ENCODE assay signal across 1 cellular context in the genomic region with DNA sequence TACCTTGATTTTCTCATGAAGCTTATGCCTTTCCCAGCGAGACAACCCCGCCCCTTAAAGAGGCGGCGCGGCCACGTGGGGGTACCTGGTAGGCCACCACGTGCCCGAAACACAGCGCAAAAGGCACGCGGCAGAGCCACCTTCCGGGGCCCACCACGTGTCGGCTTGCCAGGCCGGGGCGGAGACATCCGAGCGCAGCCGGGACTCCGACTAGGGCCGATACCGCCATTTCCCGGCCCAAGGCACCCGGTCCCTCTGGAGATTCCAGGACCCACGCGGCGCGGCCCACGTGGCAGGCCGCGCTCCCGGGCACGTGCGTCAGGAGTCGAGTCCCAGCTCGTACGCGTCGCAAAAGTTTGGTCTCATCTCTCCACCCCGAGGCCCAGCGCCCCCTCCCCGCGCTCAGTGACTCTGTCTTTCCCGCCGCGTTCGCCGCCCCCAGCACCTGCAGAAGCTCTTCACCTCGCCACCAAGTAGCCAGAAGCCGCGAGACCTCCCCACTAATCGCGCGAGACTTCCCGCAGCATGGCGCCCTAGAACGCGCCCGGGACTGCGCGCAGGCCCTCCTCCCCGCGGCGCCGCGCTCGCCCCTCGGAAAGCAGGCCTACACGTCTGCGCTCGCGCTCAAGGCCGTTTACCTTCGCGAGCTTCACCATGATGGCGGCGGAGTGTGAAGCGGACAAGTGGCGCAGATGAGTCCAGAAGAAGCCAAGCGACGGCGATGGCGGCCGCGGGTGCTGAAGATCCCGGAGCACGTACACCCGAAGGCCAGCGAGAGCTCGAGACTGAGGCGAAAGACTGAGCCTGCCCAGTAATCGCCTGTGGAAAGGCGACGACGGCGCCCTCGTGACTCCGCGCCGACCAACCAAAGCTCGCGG.
A peak's percentile ranks its signal among the peaks of the same experiment; 100 is the strongest.
TF ChIP-seq lines count a peak whose summit lies in the region.

A gene with protein sequence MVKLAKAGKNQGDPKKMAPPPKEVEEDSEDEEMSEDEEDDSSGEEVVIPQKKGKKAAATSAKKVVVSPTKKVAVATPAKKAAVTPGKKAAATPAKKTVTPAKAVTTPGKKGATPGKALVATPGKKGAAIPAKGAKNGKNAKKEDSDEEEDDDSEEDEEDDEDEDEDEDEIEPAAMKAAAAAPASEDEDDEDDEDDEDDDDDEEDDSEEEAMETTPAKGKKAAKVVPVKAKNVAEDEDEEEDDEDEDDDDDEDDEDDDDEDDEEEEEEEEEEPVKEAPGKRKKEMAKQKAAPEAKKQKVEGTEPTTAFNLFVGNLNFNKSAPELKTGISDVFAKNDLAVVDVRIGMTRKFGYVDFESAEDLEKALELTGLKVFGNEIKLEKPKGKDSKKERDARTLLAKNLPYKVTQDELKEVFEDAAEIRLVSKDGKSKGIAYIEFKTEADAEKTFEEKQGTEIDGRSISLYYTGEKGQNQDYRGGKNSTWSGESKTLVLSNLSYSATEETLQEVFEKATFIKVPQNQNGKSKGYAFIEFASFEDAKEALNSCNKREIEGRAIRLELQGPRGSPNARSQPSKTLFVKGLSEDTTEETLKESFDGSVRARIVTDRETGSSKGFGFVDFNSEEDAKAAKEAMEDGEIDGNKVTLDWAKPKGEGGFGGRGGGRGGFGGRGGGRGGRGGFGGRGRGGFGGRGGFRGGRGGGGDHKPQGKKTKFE (minus strand): TSS at position 787 of the 878 bp plus-strand sequence. CDS start 131 bp downstream, at position 656.

TF ChIP-seq in HepG2, 621 proteins besides CTCF, POLR2A, EP300 and RAD21 (continued from another document and continues in another):
- TF ChIP-seq ZFP36L2 (CRISPR knock-in tag; IDR thresholded peaks at IDR 0.05) (peak; percentile 26; the same call in 1 of the 2 replicates), ZNF616 (CRISPR knock-in tag; IDR thresholded peaks at IDR 0.05; ENCODE audit: low read depth) (peak; percentile 94), ZNF546 (CRISPR knock-in tag; conservative IDR thresholded peaks at IDR 0.05) (peak; percentile 94; the same call in 1 of the 2 replicates), THAP11 (CRISPR knock-in tag; IDR thresholded peaks at IDR 0.05) (peak; percentile 90), POLR2AphosphoS2 (IDR thresholded peaks at IDR 0.05; ENCODE audit: low read depth, low read length) (peak; percentile 99), ZBTB42 (CRISPR knock-in tag; IDR thresholded peaks at IDR 0.05) (peak; percentile 67; the same call in 1 of the 2 replicates), RARG (CRISPR knock-in tag; IDR thresholded peaks at IDR 0.05; ENCODE audit: low read depth) (peak; percentile 88; the same call in 1 of the 2 replicates), CEBPG (CRISPR knock-in tag; IDR thresholded peaks at IDR 0.05) (peak; percentile 26; the same call in 1 of the 2 replicates), RFXANK (CRISPR knock-in tag; IDR thresholded peaks at IDR 0.05) (no peak; the same call in 1 of the 2 replicates), PAWR (CRISPR knock-in tag; IDR thresholded peaks at IDR 0.05; ENCODE audit: borderline replicate concordance) (peak; percentile 86), ERF (CRISPR knock-in tag; IDR thresholded peaks at IDR 0.05) (peak; percentile 93), KDM1A (CRISPR knock-in tag; IDR thresholded peaks at IDR 0.05) (no peak), NFE2L1 (CRISPR knock-in tag; IDR thresholded peaks at IDR 0.05; ENCODE audit: borderline replicate concordance) (0 out of 2 replicates have a peak, but pooled peaks have one; percentile 70), ARHGAP35 (CRISPR knock-in tag; IDR thresholded peaks at IDR 0.05; ENCODE audit: borderline replicate concordance) (peak; percentile 67), ZNF883 (CRISPR knock-in tag; IDR thresholded peaks at IDR 0.05; ENCODE audit: not compliant biosample characterization) (peak; percentile 98), ZNF253 (CRISPR knock-in tag; IDR thresholded peaks at IDR 0.05; ENCODE audit: borderline replicate concordance) (peak; percentile 94), GATA4 (IDR thresholded peaks at IDR 0.05; ENCODE audit: borderline replicate concordance, low read depth) (peak; percentile 84), ZNF180 (CRISPR knock-in tag; IDR thresholded peaks at IDR 0.05; ENCODE audit: borderline replicate concordance, low read depth) (no peak), RFX3 (CRISPR knock-in tag; IDR thresholded peaks at IDR 0.05) (peak; percentile 50; the same call in 1 of the 2 replicates), GLI4 (CRISPR knock-in tag; IDR thresholded peaks at IDR 0.05; ENCODE audit: borderline replicate concordance) (peak; percentile 87), ZNF605 (CRISPR knock-in tag; IDR thresholded peaks at IDR 0.05) (peak; percentile 98), PHF5A (CRISPR knock-in tag; IDR thresholded peaks at IDR 0.05; ENCODE audit: low read depth, unreplicated experiment) (peak; percentile 83), XBP1 (CRISPR knock-in tag; IDR thresholded peaks at IDR 0.05) (peak; percentile 83; the same call in 1 of the 2 replicates), AKAP8 (CRISPR knock-in tag; IDR thresholded peaks at IDR 0.05) (peak; percentile 23; the same call in 1 of the 2 replicates), ZNF24 (IDR thresholded peaks at IDR 0.05) (0 out of 2 replicates have a peak, but pooled peaks have one; percentile 21), ZNF724P (CRISPR knock-in tag; IDR thresholded peaks at IDR 0.05; ENCODE audit: borderline replicate concordance) (peak; percentile 84), PRMT3 (CRISPR knock-in tag; IDR thresholded peaks at IDR 0.05; ENCODE audit: borderline replicate concordance, low read depth) (0 out of 2 replicates have a peak, but pooled peaks have one; percentile 42), SOX13 (IDR thresholded peaks at IDR 0.05) (no peak), SOX13 (CRISPR knock-in tag; conservative IDR thresholded peaks at IDR 0.05 in 1 of 2, IDR thresholded peaks at IDR 0.05 in 1 of 2) (peak; percentile 47; a peak in 2 of 4 replicates), HNRNPL (IDR thresholded peaks at IDR 0.05; ENCODE audit: low read depth, low read length) (peak; percentile 86; the same call in 1 of the 2 replicates)
- TF ChIP-seq, protein P1, sequence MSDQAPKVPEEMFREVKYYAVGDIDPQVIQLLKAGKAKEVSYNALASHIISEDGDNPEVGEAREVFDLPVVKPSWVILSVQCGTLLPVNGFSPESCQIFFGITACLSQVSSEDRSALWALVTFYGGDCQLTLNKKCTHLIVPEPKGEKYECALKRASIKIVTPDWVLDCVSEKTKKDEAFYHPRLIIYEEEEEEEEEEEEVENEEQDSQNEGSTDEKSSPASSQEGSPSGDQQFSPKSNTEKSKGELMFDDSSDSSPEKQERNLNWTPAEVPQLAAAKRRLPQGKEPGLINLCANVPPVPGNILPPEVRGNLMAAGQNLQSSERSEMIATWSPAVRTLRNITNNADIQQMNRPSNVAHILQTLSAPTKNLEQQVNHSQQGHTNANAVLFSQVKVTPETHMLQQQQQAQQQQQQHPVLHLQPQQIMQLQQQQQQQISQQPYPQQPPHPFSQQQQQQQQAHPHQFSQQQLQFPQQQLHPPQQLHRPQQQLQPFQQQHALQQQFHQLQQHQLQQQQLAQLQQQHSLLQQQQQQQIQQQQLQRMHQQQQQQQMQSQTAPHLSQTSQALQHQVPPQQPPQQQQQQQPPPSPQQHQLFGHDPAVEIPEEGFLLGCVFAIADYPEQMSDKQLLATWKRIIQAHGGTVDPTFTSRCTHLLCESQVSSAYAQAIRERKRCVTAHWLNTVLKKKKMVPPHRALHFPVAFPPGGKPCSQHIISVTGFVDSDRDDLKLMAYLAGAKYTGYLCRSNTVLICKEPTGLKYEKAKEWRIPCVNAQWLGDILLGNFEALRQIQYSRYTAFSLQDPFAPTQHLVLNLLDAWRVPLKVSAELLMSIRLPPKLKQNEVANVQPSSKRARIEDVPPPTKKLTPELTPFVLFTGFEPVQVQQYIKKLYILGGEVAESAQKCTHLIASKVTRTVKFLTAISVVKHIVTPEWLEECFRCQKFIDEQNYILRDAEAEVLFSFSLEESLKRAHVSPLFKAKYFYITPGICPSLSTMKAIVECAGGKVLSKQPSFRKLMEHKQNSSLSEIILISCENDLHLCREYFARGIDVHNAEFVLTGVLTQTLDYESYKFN (CRISPR knock-in tag; conservative IDR thresholded peaks at IDR 0.05): peak; percentile 38; the same call in 1 of the 2 replicates
- TF ChIP-seq, protein P2, sequence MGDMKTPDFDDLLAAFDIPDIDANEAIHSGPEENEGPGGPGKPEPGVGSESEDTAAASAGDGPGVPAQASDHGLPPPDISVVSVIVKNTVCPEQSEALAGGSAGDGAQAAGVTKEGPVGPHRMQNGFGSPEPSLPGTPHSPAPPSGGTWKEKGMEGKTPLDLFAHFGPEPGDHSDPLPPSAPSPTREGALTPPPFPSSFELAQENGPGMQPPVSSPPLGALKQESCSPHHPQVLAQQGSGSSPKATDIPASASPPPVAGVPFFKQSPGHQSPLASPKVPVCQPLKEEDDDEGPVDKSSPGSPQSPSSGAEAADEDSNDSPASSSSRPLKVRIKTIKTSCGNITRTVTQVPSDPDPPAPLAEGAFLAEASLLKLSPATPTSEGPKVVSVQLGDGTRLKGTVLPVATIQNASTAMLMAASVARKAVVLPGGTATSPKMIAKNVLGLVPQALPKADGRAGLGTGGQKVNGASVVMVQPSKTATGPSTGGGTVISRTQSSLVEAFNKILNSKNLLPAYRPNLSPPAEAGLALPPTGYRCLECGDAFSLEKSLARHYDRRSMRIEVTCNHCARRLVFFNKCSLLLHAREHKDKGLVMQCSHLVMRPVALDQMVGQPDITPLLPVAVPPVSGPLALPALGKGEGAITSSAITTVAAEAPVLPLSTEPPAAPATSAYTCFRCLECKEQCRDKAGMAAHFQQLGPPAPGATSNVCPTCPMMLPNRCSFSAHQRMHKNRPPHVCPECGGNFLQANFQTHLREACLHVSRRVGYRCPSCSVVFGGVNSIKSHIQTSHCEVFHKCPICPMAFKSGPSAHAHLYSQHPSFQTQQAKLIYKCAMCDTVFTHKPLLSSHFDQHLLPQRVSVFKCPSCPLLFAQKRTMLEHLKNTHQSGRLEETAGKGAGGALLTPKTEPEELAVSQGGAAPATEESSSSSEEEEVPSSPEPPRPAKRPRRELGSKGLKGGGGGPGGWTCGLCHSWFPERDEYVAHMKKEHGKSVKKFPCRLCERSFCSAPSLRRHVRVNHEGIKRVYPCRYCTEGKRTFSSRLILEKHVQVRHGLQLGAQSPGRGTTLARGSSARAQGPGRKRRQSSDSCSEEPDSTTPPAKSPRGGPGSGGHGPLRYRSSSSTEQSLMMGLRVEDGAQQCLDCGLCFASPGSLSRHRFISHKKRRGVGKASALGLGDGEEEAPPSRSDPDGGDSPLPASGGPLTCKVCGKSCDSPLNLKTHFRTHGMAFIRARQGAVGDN (CRISPR knock-in tag; IDR thresholded peaks at IDR 0.05): peak; percentile 98
- TF ChIP-seq, protein P3, sequence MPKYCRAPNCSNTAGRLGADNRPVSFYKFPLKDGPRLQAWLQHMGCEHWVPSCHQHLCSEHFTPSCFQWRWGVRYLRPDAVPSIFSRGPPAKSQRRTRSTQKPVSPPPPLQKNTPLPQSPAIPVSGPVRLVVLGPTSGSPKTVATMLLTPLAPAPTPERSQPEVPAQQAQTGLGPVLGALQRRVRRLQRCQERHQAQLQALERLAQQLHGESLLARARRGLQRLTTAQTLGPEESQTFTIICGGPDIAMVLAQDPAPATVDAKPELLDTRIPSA (CRISPR knock-in tag; IDR thresholded peaks at IDR 0.05; ENCODE audit: borderline replicate concordance): peak; percentile 96
- TF ChIP-seq, protein P4, sequence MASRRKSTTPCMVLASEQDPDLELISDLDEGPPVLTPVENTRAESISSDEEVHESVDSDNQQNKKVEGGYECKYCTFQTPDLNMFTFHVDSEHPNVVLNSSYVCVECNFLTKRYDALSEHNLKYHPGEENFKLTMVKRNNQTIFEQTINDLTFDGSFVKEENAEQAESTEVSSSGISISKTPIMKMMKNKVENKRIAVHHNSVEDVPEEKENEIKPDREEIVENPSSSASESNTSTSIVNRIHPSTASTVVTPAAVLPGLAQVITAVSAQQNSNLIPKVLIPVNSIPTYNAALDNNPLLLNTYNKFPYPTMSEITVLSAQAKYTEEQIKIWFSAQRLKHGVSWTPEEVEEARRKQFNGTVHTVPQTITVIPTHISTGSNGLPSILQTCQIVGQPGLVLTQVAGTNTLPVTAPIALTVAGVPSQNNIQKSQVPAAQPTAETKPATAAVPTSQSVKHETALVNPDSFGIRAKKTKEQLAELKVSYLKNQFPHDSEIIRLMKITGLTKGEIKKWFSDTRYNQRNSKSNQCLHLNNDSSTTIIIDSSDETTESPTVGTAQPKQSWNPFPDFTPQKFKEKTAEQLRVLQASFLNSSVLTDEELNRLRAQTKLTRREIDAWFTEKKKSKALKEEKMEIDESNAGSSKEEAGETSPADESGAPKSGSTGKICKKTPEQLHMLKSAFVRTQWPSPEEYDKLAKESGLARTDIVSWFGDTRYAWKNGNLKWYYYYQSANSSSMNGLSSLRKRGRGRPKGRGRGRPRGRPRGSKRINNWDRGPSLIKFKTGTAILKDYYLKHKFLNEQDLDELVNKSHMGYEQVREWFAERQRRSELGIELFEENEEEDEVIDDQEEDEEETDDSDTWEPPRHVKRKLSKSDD (CRISPR knock-in tag; IDR thresholded peaks at IDR 0.05; ENCODE audit: low read depth): peak; percentile 62; the same call in 1 of the 2 replicates
- TF ChIP-seq, protein P5, sequence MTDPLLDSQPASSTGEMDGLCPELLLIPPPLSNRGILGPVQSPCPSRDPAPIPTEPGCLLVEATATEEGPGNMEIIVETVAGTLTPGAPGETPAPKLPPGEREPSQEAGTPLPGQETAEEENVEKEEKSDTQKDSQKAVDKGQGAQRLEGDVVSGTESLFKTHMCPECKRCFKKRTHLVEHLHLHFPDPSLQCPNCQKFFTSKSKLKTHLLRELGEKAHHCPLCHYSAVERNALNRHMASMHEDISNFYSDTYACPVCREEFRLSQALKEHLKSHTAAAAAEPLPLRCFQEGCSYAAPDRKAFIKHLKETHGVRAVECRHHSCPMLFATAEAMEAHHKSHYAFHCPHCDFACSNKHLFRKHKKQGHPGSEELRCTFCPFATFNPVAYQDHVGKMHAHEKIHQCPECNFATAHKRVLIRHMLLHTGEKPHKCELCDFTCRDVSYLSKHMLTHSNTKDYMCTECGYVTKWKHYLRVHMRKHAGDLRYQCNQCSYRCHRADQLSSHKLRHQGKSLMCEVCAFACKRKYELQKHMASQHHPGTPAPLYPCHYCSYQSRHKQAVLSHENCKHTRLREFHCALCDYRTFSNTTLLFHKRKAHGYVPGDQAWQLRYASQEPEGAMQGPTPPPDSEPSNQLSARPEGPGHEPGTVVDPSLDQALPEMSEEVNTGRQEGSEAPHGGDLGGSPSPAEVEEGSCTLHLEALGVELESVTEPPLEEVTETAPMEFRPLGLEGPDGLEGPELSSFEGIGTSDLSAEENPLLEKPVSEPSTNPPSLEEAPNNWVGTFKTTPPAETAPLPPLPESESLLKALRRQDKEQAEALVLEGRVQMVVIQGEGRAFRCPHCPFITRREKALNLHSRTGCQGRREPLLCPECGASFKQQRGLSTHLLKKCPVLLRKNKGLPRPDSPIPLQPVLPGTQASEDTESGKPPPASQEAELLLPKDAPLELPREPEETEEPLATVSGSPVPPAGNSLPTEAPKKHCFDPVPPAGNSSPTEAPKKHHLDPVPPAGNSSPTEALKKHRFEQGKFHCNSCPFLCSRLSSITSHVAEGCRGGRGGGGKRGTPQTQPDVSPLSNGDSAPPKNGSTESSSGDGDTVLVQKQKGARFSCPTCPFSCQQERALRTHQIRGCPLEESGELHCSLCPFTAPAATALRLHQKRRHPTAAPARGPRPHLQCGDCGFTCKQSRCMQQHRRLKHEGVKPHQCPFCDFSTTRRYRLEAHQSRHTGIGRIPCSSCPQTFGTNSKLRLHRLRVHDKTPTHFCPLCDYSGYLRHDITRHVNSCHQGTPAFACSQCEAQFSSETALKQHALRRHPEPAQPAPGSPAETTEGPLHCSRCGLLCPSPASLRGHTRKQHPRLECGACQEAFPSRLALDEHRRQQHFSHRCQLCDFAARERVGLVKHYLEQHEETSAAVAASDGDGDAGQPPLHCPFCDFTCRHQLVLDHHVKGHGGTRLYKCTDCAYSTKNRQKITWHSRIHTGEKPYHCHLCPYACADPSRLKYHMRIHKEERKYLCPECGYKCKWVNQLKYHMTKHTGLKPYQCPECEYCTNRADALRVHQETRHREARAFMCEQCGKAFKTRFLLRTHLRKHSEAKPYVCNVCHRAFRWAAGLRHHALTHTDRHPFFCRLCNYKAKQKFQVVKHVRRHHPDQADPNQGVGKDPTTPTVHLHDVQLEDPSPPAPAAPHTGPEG (CRISPR knock-in tag; IDR thresholded peaks at IDR 0.05): peak; percentile 54; the same call in 1 of the 2 replicates
